ENCODE assay signal across 9 cellular contexts in genomic region chr14:103121161-103121845, GRCh38. TPM values are rescaled to one million over a fixed set of nuclear protein-coding genes. Genes with fewer than 3 reads are reported as not detected.
A peak's percentile ranks its signal among the peaks of the same experiment; 100 is the strongest.
DNase-seq lines count a peak whose midpoint lies in the region; ATAC-seq and TF ChIP-seq lines count a peak whose summit lies in the region.
"Had no signal": no experiment of that assay in that cellular context is flagged by ENCODE, and none has a peak within 500 bp of the region (broad histone marks: within the 10 kb centered on the region; RNA-seq: fewer than 3 reads in every experiment).

No MANE protein-coding gene starts in this region.

- no TSS peak for BruUV-seq in PC-9 (replicated peaks; lab: Mats Ljungman, UMichigan)

- peaks cover 59% of the 10 kb centered on the region for H3F3A ChIP-seq in PC-9 (ENCODE audit: insufficient read depth, low read depth)

- H4K20me1 ChIP-seq in PC-9 (ENCODE audit: insufficient read depth) (peaks cover 24% of the 10 kb centered on the region), osteoblast (ENCODE audit: insufficient read depth, low read length) (peaks cover 21% of the 10 kb centered on the region)

- H3K4me3 ChIP-seq in BE2C (ENCODE audit: low read depth, low read length) (peak overlapping the region; percentile 14; the same call in 1 of the 2 replicates), PC-9 (no peak overlapping the region), osteoblast (ENCODE audit: insufficient read depth, low read length) (no peak overlapping the region)

- H2AFZ ChIP-seq in PC-9 (no peak overlapping the region), osteoblast (ENCODE audit: low read length) (no peak overlapping the region)

- no peaks in the 10 kb centered on the region for H3K9me2 ChIP-seq in PC-9 (ENCODE audit: insufficient read depth)

- H3K4me2 ChIP-seq in PC-9 (peak overlapping the region; percentile 99), osteoblast (ENCODE audit: insufficient read depth, low read length) (peak overlapping the region; percentile 9)

- ATAC-seq in Right ventricle myocardium inferior = peak; percentile 44
- no peak for ATAC-seq in GM18511 (IDR thresholded peaks at IDR 0.05; ENCODE audit: unreplicated experiment)
- ATAC-seq in GM19328 (IDR thresholded peaks at IDR 0.05; ENCODE audit: unreplicated experiment) = no peak

- H3K36me3 ChIP-seq in BE2C (no peaks in the 10 kb centered on the region), PC-9 (ENCODE audit: low read depth) (peaks cover 23% of the 10 kb centered on the region), osteoblast (ENCODE audit: insufficient read depth, low read length) (no peaks in the 10 kb centered on the region)

- TF ChIP-seq CTCF in BE2C (IDR thresholded peaks at IDR 0.05; ENCODE audit: low read depth, low read length) = no peak
- TF ChIP-seq CTCF in PC-9 (conservative IDR thresholded peaks at IDR 0.05) = no peak
- TF ChIP-seq CTCF in osteoblast (IDR thresholded peaks at IDR 0.05; ENCODE audit: extremely low read depth, low read depth, low read length) = no peak

- H3K27me3 ChIP-seq in BE2C (no peaks in the 10 kb centered on the region), PC-9 (ENCODE audit: insufficient read depth, low read depth) (no peaks in the 10 kb centered on the region), osteoblast (ENCODE audit: insufficient read depth, low read length) (no peaks in the 10 kb centered on the region)

- POLR2A ChIA-PET in PC-9 (lab: Charles Lee; ENCODE audit: unreplicated experiment) = no interaction called here

- CTCF ChIA-PET in PC-9 (lab: Charles Lee) = interaction anchor here (1.8 kb wide), 1 partner anchor 16 kb away, joined by 7 read pairs; no protein-coding TSS in a partner anchor

- DNase-seq in BE2C (peak; percentile 58), PC-9 (peak in 1 of 2 experiments; percentile 58), Right ventricle myocardium inferior (ENCODE audit: missing footprints) (peak; percentile 88), osteoblast (ENCODE audit: insufficient read length, low spot score, missing footprints) (no peak), GM19238 (ENCODE audit: insufficient read length, low spot score) (no peak), T-helper 2 cell (no peak)
- DNase-seq: NK-92 treated with Interleukin-12 subunit alpha and Interleukin-12 subunit beta, amount 100 ng/mL, for 24 hours had no signal

- peaks cover 34% of the 10 kb centered on the region for H3K79me2 ChIP-seq in PC-9 (ENCODE audit: low read depth)
- H3K79me2 ChIP-seq in osteoblast (ENCODE audit: insufficient read depth, low read length) = peaks cover 18% of the 10 kb centered on the region

- peak overlapping the region; percentile 39 for H3K27ac ChIP-seq in PC-9
- no peak overlapping the region for H3K27ac ChIP-seq in osteoblast (ENCODE audit: low read depth, low read length)

- H3K9me3 ChIP-seq in BE2C (no peaks in the 10 kb centered on the region), PC-9 (ENCODE audit: insufficient read depth, low read depth) (no peaks in the 10 kb centered on the region), osteoblast (ENCODE audit: low read depth, low read length) (no peaks in the 10 kb centered on the region)

- intact Hi-C loops in PC-9 (cut with micrococcal nuclease; ENCODE audit: unreplicated experiment) = no loop called here
- intact Hi-C loops in Right ventricle myocardium inferior (cut with DNase I) = no loop called here

- peaks cover 20% of the 10 kb centered on the region for H3K4me1 ChIP-seq in BE2C
- peaks cover 60% of the 10 kb centered on the region for H3K4me1 ChIP-seq in PC-9 (replicated peaks; ENCODE audit: insufficient read depth)
- H3K4me1 ChIP-seq in osteoblast (ENCODE audit: insufficient read depth, low read length) = peaks cover 32% of the 10 kb centered on the region

RNA-seq across cellular contexts. Expression of gene TNFAIP2, which starts 2.0 kb away (rescaled TPM):
- polyA plus RNA-seq in BE2C (2012; ENCODE audit: insufficient read depth, insufficient read length, low read depth) = 29.7 TPM
- 291 and 366 TPM in 2 replicates for total RNA-seq in PC-9 (2021)
- total RNA-seq in Right ventricle myocardium inferior = 56.5 TPM
- total RNA-seq in osteoblast = 41.3 and 60.1 TPM in 2 replicates

RNA-seq across cellular contexts. Expression of gene EXOC3L4, which starts 26.8 kb away (rescaled TPM):
- not detected for polyA plus RNA-seq in BE2C (2012; ENCODE audit: insufficient read depth, insufficient read length, low read depth)
- total RNA-seq in PC-9 (2021) (0.38 and 1.7 TPM in 2 replicates), Right ventricle myocardium inferior (1.2 TPM), osteoblast (0.29 TPM in 1 of 2 replicates, not detected in the other)

RNA-seq across cellular contexts. Expression of gene LBHD2, which starts 37.3 kb away (rescaled TPM):
- polyA plus RNA-seq in BE2C (2012; ENCODE audit: insufficient read depth, insufficient read length, low read depth) = not detected
- total RNA-seq in PC-9 (2021) (0.52 and 0.78 TPM in 2 replicates), Right ventricle myocardium inferior (not detected), osteoblast (not detected in 2 replicates)

Comparison
In these comparisons a context has a peak if more than half of its experiments do, and no peak if none do; other contexts are left out.
1. DNase-seq: peak in BE2C (single experiment) and Right ventricle myocardium inferior (single experiment); none in osteoblast (single experiment), GM19238 (single experiment) and T-helper 2 cell (0 of 5).